In genomic region chr22:37117092-37117491, GRCh38 we compare ENCODE assay signal across 1 cellular context.
TF ChIP-seq lines count a peak whose summit lies in the region.

No MANE protein-coding gene starts in this region.

TF ChIP-seq in K562, 482 proteins besides CTCF, POLR2A, EP300 and RAD21:
- TF ChIP-seq ZNF507 (tag; conservative IDR thresholded peaks at IDR 0.05): no peak
- TF ChIP-seq PBX2 (CRISPR knock-in tag; IDR thresholded peaks at IDR 0.05; ENCODE audit: low read depth): no peak
- TF ChIP-seq PBX2 (tag; conservative IDR thresholded peaks at IDR 0.05; ENCODE audit: low read depth): no peak
- TF ChIP-seq THRB (CRISPR knock-in tag; conservative IDR thresholded peaks at IDR 0.05): no peak
- TF ChIP-seq USF1 (CRISPR knock-in tag; IDR thresholded peaks at IDR 0.05): 0 out of 2 replicates have a peak, but pooled peaks have one; percentile 21
- TF ChIP-seq ZNF121 (CRISPR knock-in tag; conservative IDR thresholded peaks at IDR 0.05): no peak
- no peak for TF ChIP-seq FOXJ2 (tag; IDR thresholded peaks at IDR 0.05)
- peak; percentile 34; the same call in 1 of the 2 replicates for TF ChIP-seq USF2 (CRISPR knock-in tag; IDR thresholded peaks at IDR 0.05)
- TF ChIP-seq HDAC8 (tag; IDR thresholded peaks at IDR 0.05): no peak
- no peak for TF ChIP-seq RUNX1 (IDR thresholded peaks at IDR 0.05; ENCODE audit: low read depth)
- TF ChIP-seq NR1H2 (CRISPR knock-in tag; IDR thresholded peaks at IDR 0.05): no peak
